11 cellular contexts compared by ENCODE assay signal in the genomic region with DNA sequence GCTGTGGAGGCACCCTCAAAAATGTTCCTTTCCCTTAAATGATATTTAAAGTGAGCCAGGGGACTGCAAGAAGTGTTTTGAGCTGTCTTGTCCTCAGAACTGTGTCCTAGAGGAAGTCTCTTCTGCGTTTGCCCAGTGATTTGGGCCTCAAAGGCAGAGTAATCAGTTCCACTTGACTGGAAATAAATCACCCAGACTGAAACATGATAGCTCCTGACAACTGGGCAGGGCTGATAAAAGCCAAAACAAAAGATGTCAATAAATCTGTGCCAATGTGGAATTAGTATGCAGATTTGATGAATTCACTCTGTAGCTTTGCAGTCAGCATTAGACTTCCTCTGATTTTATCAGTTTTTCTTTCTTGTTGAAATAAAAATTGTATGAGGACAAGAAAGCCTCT.
A peak's percentile ranks its signal among the peaks of the same experiment; 100 is the strongest.
DNase-seq lines count a peak whose midpoint lies in the region; ATAC-seq, FAIRE-seq and TF ChIP-seq lines count a peak whose summit lies in the region.
"Had no signal": no experiment of that assay in that cellular context is flagged by ENCODE, and none has a peak within 500 bp of the region (broad histone marks: within the 10 kb centered on the region; RNA-seq: fewer than 3 reads in every experiment).

No MANE protein-coding gene starts in this region.

- peaks cover 17% of the 10 kb centered on the region for H3K36me3 Mint-ChIP-seq in MCF 10A (ENCODE audit: insufficient read depth, unreplicated experiment)

- H3K9me3 Mint-ChIP-seq in MCF 10A (ENCODE audit: unreplicated experiment): no peaks in the 10 kb centered on the region

- no peak for TF ChIP-seq CTCF in MCF 10A (IDR thresholded peaks at IDR 0.05; ENCODE audit: unreplicated experiment)
- TF ChIP-seq CTCF in mammary epithelial cell (conservative IDR thresholded peaks at IDR 0.05 in 1 of 2, IDR thresholded peaks at IDR 0.05 in 1 of 2; ENCODE audit: extremely low read depth in 1 of 2, insufficient read depth in 1 of 2, low read depth in 1 of 2, low read length in 2 of 2): no peak
- no peak for TF ChIP-seq CTCF in endothelial cell of umbilical vein (IDR thresholded peaks at IDR 0.05; ENCODE audit: extremely low read depth in 1 of 2, insufficient read depth in 1 of 2, low read depth in 1 of 2, low read length in 2 of 2)

- H3K9me3 ChIP-seq in mammary epithelial cell (replicated peaks; ENCODE audit: insufficient read depth, low read length) (no peaks in the 10 kb centered on the region), endothelial cell of umbilical vein (replicated peaks; ENCODE audit: control insufficient read depth, insufficient read depth, low read length) (no peaks in the 10 kb centered on the region), aorta (ENCODE audit: control insufficient read depth, low read length) (peaks cover 1% of the 10 kb centered on the region)

- H3K4me1 Mint-ChIP-seq in MCF 10A (ENCODE audit: insufficient read depth, unreplicated experiment): no peaks in the 10 kb centered on the region

- BruUV-seq in MCF 10A (replicated peaks; lab: Mats Ljungman, UMichigan) (no TSS peak), mammary epithelial cell (replicated peaks; lab: Mats Ljungman, UMichigan) (no TSS peak), endothelial cell of umbilical vein (replicated peaks; lab: Mats Ljungman, UMichigan) (no TSS peak)

- CTCF ChIA-PET in MCF 10A (lab: Yijun Ruan, JAX): no interaction called here
- CTCF ChIA-PET in mammary epithelial cell (lab: Charles Lee; ENCODE audit: low non-redundant PET): no interaction called here
- CTCF ChIA-PET in endothelial cell of umbilical vein (lab: Charles Lee): interaction anchor here (0.6 to 2.1 kb wide), 11 partner anchors 12 to 480 kb away, joined by 3 to 11 read pairs (median 3); no protein-coding TSS in a partner anchor

- H2AFZ ChIP-seq in mammary epithelial cell (ENCODE audit: low read depth, low read length) (no peak overlapping the region), endothelial cell of umbilical vein (ENCODE audit: low read depth, low read length) (no peak overlapping the region)

- peak; percentile 62 for DNase-seq in MCF 10A (ENCODE audit: unreplicated experiment)
- DNase-seq in mammary epithelial cell: no peak
- DNase-seq in NCI-H748 treated with DMSO at 0.1 percent for 48 hours (lab: John Stamatoyannopoulos, UW): peak; percentile 86
- DNase-seq in endothelial cell of umbilical vein (ENCODE audit: low read depth, low spot score): peak; percentile 94
- DNase-seq in substantia nigra (lab: John Stamatoyannopoulos, UW): no peak
- DNase-seq in GDM1 (lab: John Stamatoyannopoulos, UW): no peak
- no peak for DNase-seq in aorta
- DNase-seq in GM03348 (ENCODE audit: low spot score): no peak
- DNase-seq: ACHN; activated CD4-positive, alpha-beta T cell treated with anti-CD3 and anti-CD28 coated beads, Interleukin-2, amount 50 U/mL, for 4 hours; NK-92 treated with Interleukin-12 subunit alpha and Interleukin-12 subunit beta, amount 100 ng/mL, for 24 hours had no signal

- H3K27me3 ChIP-seq in mammary epithelial cell (ENCODE audit: insufficient read depth, low read length): no peaks in the 10 kb centered on the region
- H3K27me3 ChIP-seq in endothelial cell of umbilical vein (ENCODE audit: control insufficient read depth in 2 of 2, insufficient read depth in 2 of 2, low read length in 2 of 2): no peaks in the 10 kb centered on the region
- H3K27me3 ChIP-seq in aorta (ENCODE audit: control insufficient read depth in 1 of 2, insufficient read depth in 2 of 2, low read length in 1 of 2): no peaks in the 10 kb centered on the region

- H3K4me1 ChIP-seq in mammary epithelial cell (ENCODE audit: insufficient read depth, low read length) (no peaks in the 10 kb centered on the region), endothelial cell of umbilical vein (ENCODE audit: control insufficient read depth, extremely low read depth, insufficient read depth, low read length) (peaks cover 17% of the 10 kb centered on the region), aorta (ENCODE audit: control insufficient read depth in 1 of 2, insufficient read depth in 2 of 2, low read length in 2 of 2) (no peaks in the 10 kb centered on the region)

- no peak for ATAC-seq in aorta (ENCODE audit: low FRiP score)

- H3K36me3 ChIP-seq in mammary epithelial cell (ENCODE audit: insufficient read depth, low read length): peaks cover 3% of the 10 kb centered on the region
- peaks cover 0 to 2% of the 10 kb centered on the region in 2 experiments for H3K36me3 ChIP-seq in endothelial cell of umbilical vein (ENCODE audit: control insufficient read depth in 2 of 2, extremely low read depth in 1 of 2, insufficient read depth in 2 of 2, low read length in 2 of 2)
- H3K36me3 ChIP-seq in aorta (ENCODE audit: control insufficient read depth in 1 of 2, insufficient read depth in 2 of 2, low read length in 1 of 2): no peaks in the 10 kb centered on the region

- no peak overlapping the region for H3K9ac ChIP-seq in mammary epithelial cell (ENCODE audit: insufficient read depth, low read length)
- H3K9ac ChIP-seq in endothelial cell of umbilical vein (replicated peaks; ENCODE audit: extremely low read depth, insufficient read depth, low read length): no peak overlapping the region

- H3K4me2 ChIP-seq in mammary epithelial cell (ENCODE audit: insufficient read depth, low read depth, low read length) (no peak overlapping the region), endothelial cell of umbilical vein (ENCODE audit: insufficient read depth, low read length) (peak overlapping the region; percentile 5)

- in situ Hi-C loops in mammary epithelial cell (cut with MboI; ENCODE audit: low sequenced_read_pairs in 2 of 2): no loop called here

- H3K79me2 ChIP-seq in mammary epithelial cell (ENCODE audit: insufficient read depth, low read length) (peaks cover 9% of the 10 kb centered on the region), endothelial cell of umbilical vein (ENCODE audit: control insufficient read depth, insufficient read depth, low read length) (no peaks in the 10 kb centered on the region)

- H3K27me3 Mint-ChIP-seq in MCF 10A (ENCODE audit: insufficient read depth, unreplicated experiment): no peaks in the 10 kb centered on the region

- dilution Hi-C loops in mammary epithelial cell (cut with HindIII; ENCODE audit: low sequenced_read_pairs) (no loop called here), endothelial cell of umbilical vein (cut with MboI; ENCODE audit: extremely low pct_ligation_motif_present, low sequenced_read_pairs) (no loop called here)

- H3K4me3 Mint-ChIP-seq in MCF 10A (ENCODE audit: unreplicated experiment): no peak overlapping the region

- intact Hi-C loops in MCF 10A (cut with micrococcal nuclease): no loop called here
- intact Hi-C loops in mammary epithelial cell (cut with micrococcal nuclease): no loop called here
- intact Hi-C loops in endothelial cell of umbilical vein (cut with micrococcal nuclease): loop anchor here (1.0 to 5.0 kb wide), 2 partner anchors 13 to 39 kb away; no protein-coding TSS in a partner anchor
- intact Hi-C loops in aorta (cut with DNase I): no loop called here

- no peaks in the 10 kb centered on the region for H3K9me1 ChIP-seq in endothelial cell of umbilical vein (replicated peaks; ENCODE audit: control insufficient read depth, extremely low read depth, insufficient read depth, low read length)

- 88% methylated on average over 1 of the region's 1 CpG for WGBS in mammary epithelial cell (ENCODE audit: low coverage, missing lambda C conversion rate)
- 76 to 92% methylated on average over 1 of the region's 1 CpG for WGBS in aorta, 2 donors

- peak overlapping the region; percentile 60 for H3K27ac Mint-ChIP-seq in MCF 10A (ENCODE audit: low read depth, unreplicated experiment)

- no peak overlapping the region for H3K27ac ChIP-seq in mammary epithelial cell (ENCODE audit: insufficient read depth, low read depth, low read length)
- peak overlapping the region; percentile 34 for H3K27ac ChIP-seq in endothelial cell of umbilical vein (ENCODE audit: insufficient read depth, low read depth, low read length)
- H3K27ac ChIP-seq in substantia nigra (ENCODE audit: low read depth, low read length, poor library complexity, severe bottlenecking): peak overlapping the region; percentile 26
- no peak overlapping the region for H3K27ac ChIP-seq in aorta (ENCODE audit: low read depth in 1 of 2, low read length in 2 of 2)

- peak; percentile 25 for TF ChIP-seq POLR2A in endothelial cell of umbilical vein (IDR thresholded peaks at IDR 0.05; ENCODE audit: low read depth, low read length)

- H3K4me3 ChIP-seq in mammary epithelial cell (replicated peaks in 1 of 3; ENCODE audit: insufficient read depth in 1 of 3, low read depth in 2 of 3, low read length in 3 of 3): no peak overlapping the region
- H3K4me3 ChIP-seq in endothelial cell of umbilical vein (replicated peaks in 1 of 3; ENCODE audit: insufficient read depth in 1 of 3, low read depth in 1 of 3, low read length in 3 of 3): no peak overlapping the region
- H3K4me3 ChIP-seq in aorta (ENCODE audit: low read length in 2 of 2): no peak overlapping the region

- H4K20me1 ChIP-seq in mammary epithelial cell (ENCODE audit: insufficient read depth, low read length) (no peaks in the 10 kb centered on the region), endothelial cell of umbilical vein (replicated peaks; ENCODE audit: control insufficient read depth, extremely low read depth, insufficient read depth, low read length) (no peaks in the 10 kb centered on the region)

- peak; percentile 90 for FAIRE-seq in endothelial cell of umbilical vein (lab: Jason Lieb, UNC)

- POLR2A ChIA-PET in MCF 10A (lab: Yijun Ruan, JAX) (interaction anchor here (0.8 kb wide), 1 partner anchor 31 kb away, joined by 3 read pairs; no protein-coding TSS in a partner anchor), endothelial cell of umbilical vein (lab: Charles Lee) (no interaction called here)

TF ChIP-seq in endothelial cell of umbilical vein, 7 proteins besides CTCF, POLR2A, EP300 and RAD21:
- TF ChIP-seq GATA2 (IDR thresholded peaks at IDR 0.05; ENCODE audit: insufficient read depth, insufficient read length, low read depth, low read length): peak; percentile 51
- TF ChIP-seq MYC (IDR thresholded peaks at IDR 0.05; ENCODE audit: low read depth, low read length): no peak

Comparison
In these comparisons a context has a peak if more than half of its experiments do, and no peak if none do; other contexts are left out.
1. DNase-seq: peak in MCF 10A (single experiment), NCI-H748 treated with DMSO at 0.1 percent for 48 hours (single experiment) and endothelial cell of umbilical vein (single experiment); none in mammary epithelial cell (single experiment), substantia nigra (0 of 49), GDM1 (single experiment), aorta (0 of 2) and GM03348 (single experiment).
2. H3K27ac ChIP-seq: peak in endothelial cell of umbilical vein (single experiment) and substantia nigra (single experiment); none in mammary epithelial cell (single experiment) and aorta (0 of 2).